12 cellular contexts compared by ENCODE assay signal in genomic region chr20:58408603-58409246, GRCh38. TPM values are rescaled to one million over a fixed set of nuclear protein-coding genes. Genes with fewer than 3 reads are reported as not detected.
DNase-seq lines count a peak whose midpoint lies in the region; ATAC-seq and TF ChIP-seq lines count a peak whose summit lies in the region.
"Had no signal": no experiment of that assay in that cellular context is flagged by ENCODE, and none has a peak within 500 bp of the region (broad histone marks: within the 10 kb centered on the region; RNA-seq: fewer than 3 reads in every experiment).

No MANE protein-coding gene starts in this region.

- H3K4me3 ChIP-seq in fibroblast of mammary gland (ENCODE audit: control insufficient read depth, low read depth, low read length) (no peak overlapping the region), tibial nerve (no peak overlapping the region)

- CTCF ChIA-PET in activated naive CD4-positive, alpha-beta T cell treated with anti-CD3 and anti-CD28 coated beads for 36 hours (lab: Charles Lee) = no interaction called here

- H3K9me3 ChIP-seq in tibial nerve = no peaks in the 10 kb centered on the region

- no peak for TF ChIP-seq POLR2A in tibial nerve (IDR thresholded peaks at IDR 0.05)

- no peaks in the 10 kb centered on the region for H3K9me3 Mint-ChIP-seq in activated naive CD4-positive, alpha-beta T cell treated with anti-CD3 and anti-CD28 coated beads for 36 hours
- H3K9me3 Mint-ChIP-seq: stimulated activated naive B cell treated with anti-CD40 and anti-IgM and Interleukin-4, amounts not matched to agents 10 μg/mL and 1 μg/mL and 100 μg/mL, for 72 hours had no signal

- peaks cover 30% of the 10 kb centered on the region for H3K4me1 Mint-ChIP-seq in activated naive CD4-positive, alpha-beta T cell treated with anti-CD3 and anti-CD28 coated beads for 36 hours (ENCODE audit: low read depth)

- H3K4me1 ChIP-seq in tibial nerve = peaks cover 0 to 67% (median 22%) of the 10 kb centered on the region in 4 donors

- H3K27me3 Mint-ChIP-seq in activated naive CD4-positive, alpha-beta T cell treated with anti-CD3 and anti-CD28 coated beads for 36 hours (ENCODE audit: low read depth) = no peaks in the 10 kb centered on the region
- H3K27me3 Mint-ChIP-seq: stimulated activated naive B cell treated with anti-CD40 and anti-IgM and Interleukin-4, amounts not matched to agents 10 μg/mL and 1 μg/mL and 100 μg/mL, for 72 hours had no signal

- peaks cover 6% of the 10 kb centered on the region for H3K36me3 Mint-ChIP-seq in activated naive CD4-positive, alpha-beta T cell treated with anti-CD3 and anti-CD28 coated beads for 36 hours (ENCODE audit: low read depth)
- H3K36me3 Mint-ChIP-seq: CD14-positive monocyte had no signal

- peak overlapping the region in 3 of 4 donors; percentile 30 to 64 (median 45) for H3K27ac ChIP-seq in tibial nerve

- intact Hi-C loops in activated naive CD4-positive, alpha-beta T cell treated with anti-CD3 and anti-CD28 coated beads for 36 hours (cut with micrococcal nuclease) = loop anchor here (1.0 to 10.0 kb wide), 6 partner anchors 10 to 1014 kb away; partner anchors contain the start of genes RAB22A, RBM38, STX16 and VAPB

- H3K36me3 ChIP-seq in tibial nerve = no peaks in the 10 kb centered on the region

- DNase-seq in activated naive CD4-positive, alpha-beta T cell treated with anti-CD3 and anti-CD28 coated beads for 36 hours = no peak
- no peak for DNase-seq in activated naive CD4-positive, alpha-beta T cell treated with Interleukin-2 at 50 U/mL for 16 hours
- peak; percentile 42 for DNase-seq in RPMI7951 (ENCODE audit: low read depth)
- DNase-seq in fibroblast of mammary gland (ENCODE audit: low read depth) = peak; percentile 15
- DNase-seq in tibial nerve (ENCODE audit: low spot score in 2 of 2) = no peak
- DNase-seq in NCI-H1417 treated with DMSO at 0.1 percent for 48 hours (lab: John Stamatoyannopoulos, UW) = no peak
- no peak for DNase-seq in iPS-NIHi7 (ENCODE audit: extremely low spot score)
- DNase-seq: GOT3; NCI-H1105 treated with DMSO at 0.1 percent for 48 hours; stimulated activated naive B cell treated with anti-CD40 and anti-IgM and Interleukin-4, amounts not matched to agents 10 μg/mL and 1 μg/mL and 100 μg/mL, for 72 hours had no signal

- peak overlapping the region; percentile 81 for H3K27ac Mint-ChIP-seq in activated naive CD4-positive, alpha-beta T cell treated with anti-CD3 and anti-CD28 coated beads for 36 hours

- ATAC-seq in HG03457 (IDR thresholded peaks at IDR 0.05; ENCODE audit: unreplicated experiment) = no peak
- ATAC-seq: stimulated activated naive B cell treated with anti-CD40 and anti-IgM and Interleukin-4, amounts not matched to agents 10 μg/mL and 1 μg/mL and 100 μg/mL, for 72 hours had no signal

- no peak for TF ChIP-seq CTCF in fibroblast of mammary gland (conservative IDR thresholded peaks at IDR 0.05; ENCODE audit: control insufficient read depth, insufficient read depth, low read depth, low read length)
- TF ChIP-seq CTCF in tibial nerve (IDR thresholded peaks at IDR 0.05) = no peak

- TF ChIP-seq EP300 in tibial nerve (IDR thresholded peaks at IDR 0.05) = peak in 1 of 2 donors; percentile 17

- H3K4me3 Mint-ChIP-seq in activated naive CD4-positive, alpha-beta T cell treated with anti-CD3 and anti-CD28 coated beads for 36 hours = peak overlapping the region; percentile 6
- H3K4me3 Mint-ChIP-seq: CD14-positive monocyte; stimulated activated naive B cell treated with anti-CD40 and anti-IgM and Interleukin-4, amounts not matched to agents 10 μg/mL and 1 μg/mL and 100 μg/mL, for 72 hours had no signal

- 21 to 24% methylated on average over 3 of the region's 3 CpGs for WGBS in tibial nerve, 2 donors

- peaks cover 0 to 2% of the 10 kb centered on the region in 2 donors for H3K27me3 ChIP-seq in tibial nerve

RNA-seq across cellular contexts. Expression of gene VAPB, which starts 19.7 kb away (rescaled TPM):
- 10 to 100 TPM; 26.8 to 27.9 TPM for total RNA-seq in activated naive CD4-positive, alpha-beta T cell treated with anti-CD3 and anti-CD28 coated beads for 36 hours
- 17.7 and 18.0 TPM in 2 replicates for total RNA-seq in RPMI7951 (2014; rRNA removed; shearing (Covaris generic))
- total RNA-seq in tibial nerve = 10 to 100 TPM; 20.4 to 28.0 (median 23.6) TPM

Comparison
In these comparisons a context has a peak if more than half of its experiments do, and no peak if none do; other contexts are left out.
1. DNase-seq: peak in RPMI7951 (single experiment) and fibroblast of mammary gland (single experiment); none in activated naive CD4-positive, alpha-beta T cell treated with anti-CD3 and anti-CD28 coated beads for 36 hours (single experiment), activated naive CD4-positive, alpha-beta T cell treated with Interleukin-2 at 50 U/mL for 16 hours (single experiment), tibial nerve (0 of 2), NCI-H1417 treated with DMSO at 0.1 percent for 48 hours (single experiment) and iPS-NIHi7 (single experiment).